ENCODE assay signal across 15 cellular contexts in the genomic region with DNA sequence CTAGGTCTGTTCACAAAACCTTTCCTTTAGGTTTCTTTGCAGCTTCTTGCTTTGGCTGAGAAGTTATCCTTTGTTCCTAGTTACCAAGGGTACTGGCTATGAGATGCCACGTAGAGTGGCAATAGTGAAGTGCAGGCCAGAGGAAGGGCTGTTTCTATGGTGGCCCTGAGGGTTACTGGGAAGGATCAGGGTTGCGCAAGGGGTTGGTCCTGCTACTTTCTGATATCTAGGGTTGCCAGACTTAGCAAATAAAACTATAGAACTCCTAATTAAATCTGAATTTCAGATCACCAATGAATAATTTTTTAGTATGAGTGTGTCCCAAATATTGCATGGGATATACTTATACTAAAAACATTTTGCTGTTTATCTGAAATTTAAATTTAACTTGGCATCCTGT.
"Had no signal": no experiment of that assay in that cellular context is flagged by ENCODE, and none has a peak within 500 bp of the region (broad histone marks: within the 10 kb centered on the region; RNA-seq: fewer than 3 reads in every experiment).

No MANE protein-coding gene starts in this region.

- H3K27me3 ChIP-seq: right atrium auricular region, testis, transverse colon had no signal

- H3K27ac ChIP-seq: coronary artery, transverse colon had no signal

- H3K9me3 ChIP-seq: right atrium auricular region, testis, transverse colon had no signal

- H3K4me3 ChIP-seq: coronary artery, right atrium auricular region, smooth muscle cell, testis, transverse colon had no signal

- H3K4me1 ChIP-seq: testis had no signal

- H3K36me3 ChIP-seq: transverse colon had no signal

- ATAC-seq: natural killer cell; stimulated activated memory B cell treated with anti-CD40 and anti-IgM and Interleukin-4, amounts not matched to agents 10 μg/mL and 1 μg/mL and 100 μg/mL, for 72 hours had no signal

- DNase-seq: effector CD4-positive, alpha-beta T cell; endodermal cell; erythroblast; foreskin melanocyte; head of caudate nucleus; hippocampal formation; mammary epithelial cell; natural killer cell; stimulated activated CD4-positive, alpha-beta T cell treated with anti-CD3 and anti-CD28 coated beads, Interleukin-4, amount 100 ng/mL, for 1 hour; testis; transverse colon had no signal
